32 cellular contexts compared by ENCODE assay signal in genomic region chr2:220148849-220149248, GRCh38.
"Had no signal": no experiment of that assay in that cellular context is flagged by ENCODE, and none has a peak within 500 bp of the region (broad histone marks: within the 10 kb centered on the region; RNA-seq: fewer than 3 reads in every experiment).

No MANE protein-coding gene starts in this region.

- H2AFZ ChIP-seq: hepatocyte, neural progenitor cell had no signal

- H3K4me3 Mint-ChIP-seq: central memory CD8-positive, alpha-beta T cell; effector memory CD8-positive, alpha-beta T cell; naive thymus-derived CD4-positive, alpha-beta T cell; nephron; neural progenitor cell; stimulated activated naive CD8-positive, alpha-beta T cell treated with anti-CD3 and anti-CD28 coated beads, Interleukin-15, amount 100 ng/mL, for 72 hours had no signal

- H3K27me3 ChIP-seq: foreskin keratinocyte, gastroesophageal sphincter, heart left ventricle, hepatocyte, left lung, neural progenitor cell, pancreas, sigmoid colon, spleen, suprapubic skin, transverse colon, upper lobe of right lung, uterus had no signal

- H3K27me3 Mint-ChIP-seq: effector memory CD8-positive, alpha-beta T cell; progenitor cell of endocrine pancreas; stimulated activated naive CD8-positive, alpha-beta T cell treated with anti-CD3 and anti-CD28 coated beads, Interleukin-15, amount 100 ng/mL, for 72 hours had no signal

- H3K9me3 Mint-ChIP-seq: nephron, neural progenitor cell had no signal

- H3K27ac ChIP-seq: foreskin keratinocyte, gastroesophageal sphincter, heart left ventricle, hepatocyte, left lung, neural progenitor cell, pancreas, sigmoid colon, skin epidermis, spleen, suprapubic skin, transverse colon, upper lobe of right lung, uterus had no signal

- H3K4me1 ChIP-seq: gastroesophageal sphincter, heart left ventricle, left lung, neural progenitor cell, pancreas, spleen, suprapubic skin, transverse colon, upper lobe of right lung had no signal

- H3K27ac Mint-ChIP-seq: effector memory CD8-positive, alpha-beta T cell; naive thymus-derived CD4-positive, alpha-beta T cell; nephron; neural progenitor cell; progenitor cell of endocrine pancreas; stimulated activated naive CD8-positive, alpha-beta T cell treated with anti-CD3 and anti-CD28 coated beads, Interleukin-15, amount 100 ng/mL, for 72 hours had no signal

- H3K4me1 Mint-ChIP-seq: central memory CD8-positive, alpha-beta T cell; naive thymus-derived CD4-positive, alpha-beta T cell; stimulated activated naive CD8-positive, alpha-beta T cell treated with anti-CD3 and anti-CD28 coated beads, Interleukin-15, amount 100 ng/mL, for 72 hours had no signal

- ATAC-seq: effector memory CD8-positive, alpha-beta T cell; foreskin keratinocyte; gastroesophageal sphincter; heart left ventricle; left cardiac atrium; left lung; naive thymus-derived CD4-positive, alpha-beta T cell; pancreas; stimulated activated naive CD8-positive, alpha-beta T cell treated with anti-CD3 and anti-CD28 coated beads, Interleukin-15, amount 100 ng/mL, for 72 hours; upper lobe of right lung had no signal

- FAIRE-seq: endometrium, islet of Langerhans, pancreas had no signal

- H3K4me3 ChIP-seq: gastroesophageal sphincter, heart left ventricle, hepatocyte, left lung, neural progenitor cell, pancreas, sigmoid colon, skin epidermis, spleen, suprapubic skin, transverse colon, upper lobe of right lung, uterus had no signal

- H3K36me3 ChIP-seq: gastroesophageal sphincter, heart left ventricle, left lung, neural progenitor cell, pancreas, sigmoid colon, spleen, suprapubic skin, transverse colon, upper lobe of right lung, uterus had no signal

- H3K9me3 ChIP-seq: gastroesophageal sphincter, heart left ventricle, left lung, pancreas, sigmoid colon, spleen, suprapubic skin, transverse colon, upper lobe of right lung, uterus had no signal

- H3K4me2 ChIP-seq: hepatocyte, neural progenitor cell had no signal

- H3K79me2 ChIP-seq: hepatocyte had no signal

- DNase-seq: cortex of kidney; effector memory CD8-positive, alpha-beta T cell; erythroblast; foreskin keratinocyte; heart left ventricle; left cardiac atrium; left lung; mesendoderm; midbrain; naive thymus-derived CD4-positive, alpha-beta T cell; nucleus accumbens; pancreas; sigmoid colon; spleen; stimulated activated CD4-positive, alpha-beta T cell treated with anti-CD3 and anti-CD28 coated beads, Interleukin-15, amount 100 ng/mL, for 24 hours; stimulated activated CD4-positive, alpha-beta T cell treated with anti-CD3 and anti-CD28 coated beads, Interleukin-2, amount 100 ng/mL, for 48 hours; stimulated activated CD8-positive, alpha-beta memory T cell treated with anti-CD3 and anti-CD28 coated beads, Interleukin-4, amount 100 ng/mL, for 48 hours; stimulated activated naive CD4-positive, alpha-beta T cell; stimulated activated naive CD8-positive, alpha-beta T cell treated with anti-CD3 and anti-CD28 coated beads, Interleukin-15, amount 100 ng/mL, for 72 hours; transverse colon; upper lobe of right lung; uterus had no signal

- H3K36me3 Mint-ChIP-seq: naive thymus-derived CD4-positive, alpha-beta T cell; neural progenitor cell had no signal

- H3K9ac ChIP-seq: neural progenitor cell had no signal
